ENCODE assay signal across 8 cellular contexts in genomic region chr5:16385516-16386090, GRCh38.
"Had no signal": no experiment of that assay in that cellular context is flagged by ENCODE, and none has a peak within 500 bp of the region (broad histone marks: within the 10 kb centered on the region; RNA-seq: fewer than 3 reads in every experiment).

No MANE protein-coding gene starts in this region.

- H3K27ac ChIP-seq: GM23248 had no signal

- ATAC-seq: HCT116, K562 had no signal

- FAIRE-seq: K562 had no signal

- H3K4me3 ChIP-seq: GM23248, HAP-1, K562 had no signal

- DNase-seq: GM23248, GOT3, H7, HFFc6, IMR-90 had no signal
